Comparison of ENCODE assay signal across 8 cellular contexts in the genomic region with DNA sequence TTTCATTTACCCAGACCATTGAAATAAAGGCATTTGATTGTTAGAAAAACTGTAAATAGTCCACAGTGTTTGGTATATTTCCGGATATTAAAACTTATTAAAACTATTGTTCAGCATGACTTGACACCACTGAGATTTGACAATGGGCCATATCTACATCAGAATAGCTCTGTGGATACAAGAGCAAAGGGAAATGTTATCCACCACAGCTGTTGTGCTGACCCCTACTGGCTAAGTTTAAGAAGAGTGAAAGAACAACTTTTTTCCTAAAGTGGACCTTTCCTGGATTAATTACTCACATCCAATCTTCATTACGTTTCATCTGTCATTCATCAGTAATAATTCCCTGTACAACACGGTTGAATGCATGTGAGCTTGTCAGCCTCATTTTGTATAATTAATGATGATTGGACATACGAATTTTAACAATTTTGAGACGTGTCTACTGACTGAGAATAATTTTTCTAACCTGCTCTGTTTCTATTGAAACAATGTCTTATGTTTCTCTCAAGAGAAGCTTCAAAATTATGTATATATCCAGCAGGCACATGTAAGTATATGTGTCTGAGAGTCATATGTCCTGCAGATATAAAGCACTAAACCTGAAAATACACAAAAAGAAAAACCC.
DNase-seq lines count a peak whose midpoint lies in the region; ATAC-seq and TF ChIP-seq lines count a peak whose summit lies in the region.

No MANE protein-coding gene starts in this region.

- H3K27me3 ChIP-seq in heart right ventricle (no peaks in the 10 kb centered on the region), transverse colon (no peaks in the 10 kb centered on the region)

- H3K9me3 ChIP-seq in heart right ventricle (no peaks in the 10 kb centered on the region), transverse colon (no peaks in the 10 kb centered on the region)

- no peak overlapping the region for H3K27ac ChIP-seq in heart right ventricle
- no peak overlapping the region for H3K27ac ChIP-seq in transverse colon

- DNase-seq in heart right ventricle: no peak
- DNase-seq in Right ventricle myocardium inferior (ENCODE audit: missing footprints): no peak
- DNase-seq in NOMO-1 treated with DMSO at 0.1 percent for 48 hours (lab: John Stamatoyannopoulos, UW; ENCODE audit: unreplicated experiment): peak; percentile 54
- peak; percentile 44 for DNase-seq in fibroblast of pulmonary artery (ENCODE audit: low read depth)
- DNase-seq in transverse colon: no peak
- no peak for DNase-seq in activated CD4-positive, alpha-beta T cell treated with anti-CD3 and anti-CD28 coated beads for 1 hour
- no peak for DNase-seq in NCI-H774 (lab: John Stamatoyannopoulos, UW)

- no peak for TF ChIP-seq EP300 in transverse colon (IDR thresholded peaks at IDR 0.05; ENCODE audit: low read depth)

- intact Hi-C loops in heart right ventricle (cut with DNase I): no loop called here
- intact Hi-C loops in Right ventricle myocardium inferior (cut with DNase I): no loop called here
- intact Hi-C loops in transverse colon (cut with DNase I; ENCODE audit: low total_unique reads): no loop called here

- no peak overlapping the region for H3K4me3 ChIP-seq in heart right ventricle
- H3K4me3 ChIP-seq in fibroblast of pulmonary artery (replicated peaks; ENCODE audit: low read depth, low read length): no peak overlapping the region
- no peak overlapping the region for H3K4me3 ChIP-seq in transverse colon

- 18 to 36% methylated on average over 5 of the region's 5 CpGs for whole genome bisulfite sequencing in heart right ventricle, 2 donors
- WGBS in transverse colon (ENCODE audit: low coverage in 1 of 2), 2 donors: 21 to 28% methylated on average over 5 of the region's 5 CpGs

- peak in 6 of 9 donors; percentile 18 to 44 (median 26) for TF ChIP-seq CTCF in heart right ventricle (IDR thresholded peaks at IDR 0.05)
- TF ChIP-seq CTCF in fibroblast of pulmonary artery (IDR thresholded peaks at IDR 0.05; ENCODE audit: low read length, missing control alignments): peak; percentile 57
- peak in 4 of 5 experiments; percentile 19 to 42 (median 32) for TF ChIP-seq CTCF in transverse colon (IDR thresholded peaks at IDR 0.05)

- in situ Hi-C loops in transverse colon (cut with MboI; ENCODE audit: low pct_ligation_motif_present in 1 of 4, low pct_unique_long_range_greater_than_20kb in 1 of 4, low sequenced_read_pairs in 3 of 4): no loop called here

- TF ChIP-seq POLR2A in transverse colon (IDR thresholded peaks at IDR 0.05): no peak

- H3K36me3 ChIP-seq in heart right ventricle (no peaks in the 10 kb centered on the region), transverse colon (no peaks in the 10 kb centered on the region)

- H3K4me1 ChIP-seq in heart right ventricle (no peaks in the 10 kb centered on the region), transverse colon (no peaks in the 10 kb centered on the region)

- ATAC-seq in heart right ventricle (no peak), Right ventricle myocardium inferior (no peak), HG02610 (IDR thresholded peaks at IDR 0.05; ENCODE audit: unreplicated experiment) (no peak)

Comparison
In these comparisons a context has a peak if more than half of its experiments do, and no peak if none do; other contexts are left out.
1. DNase-seq: peak in NOMO-1 treated with DMSO at 0.1 percent for 48 hours (single experiment) and fibroblast of pulmonary artery (single experiment); none in heart right ventricle (0 of 2), Right ventricle myocardium inferior (single experiment), transverse colon (single experiment), activated CD4-positive, alpha-beta T cell treated with anti-CD3 and anti-CD28 coated beads for 1 hour (single experiment) and NCI-H774 (single experiment).
2. Peak in every context shown above with its lines, with median percentiles within 50 percentile points of each other: CTCF ChIP-seq.